17 cellular contexts compared by ENCODE assay signal in genomic region chr12:110666892-110667291, GRCh38. TPM values are rescaled to one million over a fixed set of nuclear protein-coding genes. Genes with fewer than 3 reads are reported as not detected.
"Had no signal": no experiment of that assay in that cellular context is flagged by ENCODE, and none has a peak within 500 bp of the region (broad histone marks: within the 10 kb centered on the region; RNA-seq: fewer than 3 reads in every experiment).

No MANE protein-coding gene starts in this region.

- H3K27ac Mint-ChIP-seq: activated naive CD8-positive, alpha-beta T cell; endodermal cell; mesothelial cell of epicardium; progenitor cell of endocrine pancreas; T-helper 1 cell treated with Interleukin-12 subunit alpha and Interleukin-12 subunit beta and Interleukin-4 antibody, amounts not matched to agents 30 μg/mL and 1 μg/mL, for 36 hours had no signal

- H3K4me3 ChIP-seq: lung, thoracic aorta, upper lobe of right lung had no signal

- H3K4me1 ChIP-seq: upper lobe of right lung had no signal

- H3K4me1 Mint-ChIP-seq: endodermal cell, mesothelial cell of epicardium had no signal

- H3K27me3 ChIP-seq: upper lobe of right lung had no signal

- H3K4me3 Mint-ChIP-seq: activated naive CD8-positive, alpha-beta T cell; endodermal cell; mesothelial cell of epicardium; T-helper 1 cell treated with Interleukin-12 subunit alpha and Interleukin-12 subunit beta and Interleukin-4 antibody, amounts not matched to agents 30 μg/mL and 1 μg/mL, for 36 hours had no signal

- H3K9me3 ChIP-seq: upper lobe of right lung had no signal

- DNase-seq: activated CD4-positive, alpha-beta T cell treated with anti-CD3 and anti-CD28 coated beads for 1 hour; activated gamma-delta T cell treated with Interleukin-2 at 50 U/mL for 16 hours; amygdala; endodermal cell; foreskin fibroblast; hypothalamus; islet precursor cell; upper lobe of right lung had no signal

- ATAC-seq: upper lobe of right lung had no signal

- H3K36me3 ChIP-seq: thoracic aorta, upper lobe of right lung had no signal

- H3K27ac ChIP-seq: epithelial cell of prostate, thoracic aorta, upper lobe of right lung, VCaP had no signal

- H3K27me3 Mint-ChIP-seq: activated naive CD8-positive, alpha-beta T cell; progenitor cell of endocrine pancreas had no signal

- H3K9me3 Mint-ChIP-seq: endodermal cell had no signal

RNA-seq across cellular contexts. Expression of gene HVCN1, which starts 22.0 kb away (rescaled TPM):
- polyA plus RNA-seq: neural cell had no signal
